25 cellular contexts compared by ENCODE assay signal in genomic region chr1:36879613-36880012, GRCh38.
A peak's percentile ranks its signal among the peaks of the same experiment; 100 is the strongest.
DNase-seq lines count a peak whose midpoint lies in the region; ATAC-seq and TF ChIP-seq lines count a peak whose summit lies in the region.
"Had no signal": no experiment of that assay in that cellular context is flagged by ENCODE, and none has a peak within 500 bp of the region (broad histone marks: within the 10 kb centered on the region; RNA-seq: fewer than 3 reads in every experiment).

No MANE protein-coding gene starts in this region.

- H3K36me3 Mint-ChIP-seq in GM23338 (ENCODE audit: low read depth) (no peaks in the 10 kb centered on the region), progenitor cell of endocrine pancreas (ENCODE audit: insufficient read depth) (no peaks in the 10 kb centered on the region)
- H3K36me3 Mint-ChIP-seq: memory B cell had no signal

- H3K9me3 ChIP-seq in SK-N-SH, result no peaks in the 10 kb centered on the region
- H3K9me3 ChIP-seq: gastrocnemius medialis, prostate gland, transverse colon had no signal

- H3K27ac Mint-ChIP-seq in GM23338 (0 out of 2 replicates have a peak overlapping the region, but pooled peaks have one; percentile 22), progenitor cell of endocrine pancreas (no peak overlapping the region)
- H3K27ac Mint-ChIP-seq: activated T-cell treated with anti-CD3 and anti-CD28 coated beads, Interleukin-2, amount 50 U/mL, for 24 hours; memory B cell; T-helper 17 cell had no signal

- H3K4me1 ChIP-seq in SK-N-SH (ENCODE audit: control insufficient read depth in 1 of 2, insufficient read depth in 2 of 2, low read depth in 1 of 2, low read length in 1 of 2) (peaks cover 0 to 16% of the 10 kb centered on the region in 2 experiments; a peak in 1 of 4 replicates), GM23338 (ENCODE audit: insufficient read depth) (no peaks in the 10 kb centered on the region)
- H3K4me1 ChIP-seq: gastrocnemius medialis, prostate gland, transverse colon had no signal

- no peaks in the 10 kb centered on the region for H3K27me3 ChIP-seq in SK-N-SH (ENCODE audit: insufficient read depth)
- H3K27me3 ChIP-seq in GM23338 (ENCODE audit: insufficient read depth), result no peaks in the 10 kb centered on the region
- H3K27me3 ChIP-seq: transverse colon had no signal

- no peaks in the 10 kb centered on the region for H3K79me2 ChIP-seq in SK-N-SH (ENCODE audit: insufficient read depth)
- no peaks in the 10 kb centered on the region for H3K79me2 ChIP-seq in GM23338 (replicated peaks; ENCODE audit: insufficient read depth)

- H3K4me2 ChIP-seq in SK-N-SH, result no peak overlapping the region
- H3K4me2 ChIP-seq in GM23338, result no peak overlapping the region

- H3K36me3 ChIP-seq in SK-N-SH (replicated peaks in 1 of 2; ENCODE audit: control insufficient read depth in 1 of 2, insufficient read depth in 2 of 2, low read length in 1 of 2) (no peaks in the 10 kb centered on the region), GM23338 (ENCODE audit: insufficient read depth) (no peaks in the 10 kb centered on the region)
- H3K36me3 ChIP-seq: gastrocnemius medialis, prostate gland, transverse colon had no signal

- H4K20me1 ChIP-seq in SK-N-SH (ENCODE audit: insufficient read depth) (no peaks in the 10 kb centered on the region), GM23338 (replicated peaks; ENCODE audit: insufficient read depth) (no peaks in the 10 kb centered on the region)

- DNase-seq in SK-N-SH, result peak; percentile 4
- DNase-seq in GM23338 (ENCODE audit: low spot score), result no peak
- peak; percentile 30 for DNase-seq in left lobe of liver (ENCODE audit: low spot score)
- peak; percentile 3 for DNase-seq in progenitor cell of endocrine pancreas (ENCODE audit: low spot score, unreplicated experiment)
- DNase-seq in stimulated activated naive CD4-positive, alpha-beta T cell treated with Interleukin-2 at 50 U/mL for 16 hours (lab: John Stamatoyannopoulos, UW), result no peak
- no peak for DNase-seq in occipital lobe (lab: John Stamatoyannopoulos, UW)
- DNase-seq: activated CD4-positive, alpha-beta T cell treated with anti-CD3 and anti-CD28 coated beads, Interleukin-2, amount 50 U/mL, for 48 hours; activated T-cell treated with anti-CD3 and anti-CD28 coated beads, Interleukin-2, amount 50 U/mL, for 24 hours; C1 segment of cervical spinal cord; gastrocnemius medialis; Karpas-422; kidney glomerular epithelial cell; NCI-H1436; NCI-H226; NCI-H69; stimulated activated CD4-positive, alpha-beta T cell treated with anti-CD3 and anti-CD28 coated beads, Interleukin-4, amount 100 ng/mL, for 24 hours; T-helper 17 cell; transverse colon had no signal

- ATAC-seq in SK-N-SH treated with all-trans-retinoic acid at 6 μM for 48 hours (no peak), GM23338 (no peak), left lobe of liver (no peak), HG03432 (IDR thresholded peaks at IDR 0.05; ENCODE audit: unreplicated experiment) (no peak)
- ATAC-seq: gastrocnemius medialis, Right ventricle myocardium inferior, T-helper 17 cell had no signal

- 36% methylated on average over 6 of the region's 6 CpGs for WGBS in SK-N-SH (ENCODE audit: low lambda C conversion rate)

- H3K27me3 Mint-ChIP-seq in GM23338 (ENCODE audit: insufficient read depth, low read depth, poor library complexity) (peaks cover 11% of the 10 kb centered on the region), progenitor cell of endocrine pancreas (peaks cover 14% of the 10 kb centered on the region)

- H3K4me1 Mint-ChIP-seq in GM23338 (no peaks in the 10 kb centered on the region), progenitor cell of endocrine pancreas (ENCODE audit: low read depth) (no peaks in the 10 kb centered on the region)
- H3K4me1 Mint-ChIP-seq: central memory CD8-positive, alpha-beta T cell; T-helper 17 cell had no signal

- no peak overlapping the region for H3K27ac ChIP-seq in SK-N-SH (ENCODE audit: low read depth in 2 of 2, low read length in 1 of 2)
- no peak overlapping the region for H3K27ac ChIP-seq in GM23338 (ENCODE audit: low read depth)
- H3K27ac ChIP-seq: 22Rv1, gastrocnemius medialis, prostate gland, transverse colon had no signal

- no peak overlapping the region for H3K9ac ChIP-seq in SK-N-SH

- TF ChIP-seq RAD21 in SK-N-SH (IDR thresholded peaks at IDR 0.05; ENCODE audit: low read length), result no peak

- POLR2A ChIA-PET in SK-N-SH (lab: Yijun Ruan, JAX), result no interaction called here

- no peaks in the 10 kb centered on the region for H3K9me2 ChIP-seq in SK-N-SH
- H3K9me2 ChIP-seq in GM23338 (ENCODE audit: insufficient read depth), result no peaks in the 10 kb centered on the region; the same call in 1 of the 2 replicates

- CTCF ChIA-PET in SK-N-SH (lab: Yijun Ruan, JAX), result interaction anchor here (1.0 to 3.0 kb wide), 4 partner anchors 15 to 375 kb away, joined by 3 to 16 read pairs (median 9); no protein-coding TSS in a partner anchor

- TF ChIP-seq CTCF in SK-N-SH (IDR thresholded peaks at IDR 0.05) (no peak), GM23338 (conservative IDR thresholded peaks at IDR 0.05; ENCODE audit: low read depth in 2 of 2) (no peak), progenitor cell of endocrine pancreas (IDR thresholded peaks at IDR 0.05; ENCODE audit: unreplicated experiment) (no peak)

- no peaks in the 10 kb centered on the region for H3F3A ChIP-seq in SK-N-SH (replicated peaks; ENCODE audit: insufficient read depth)
- H3F3A ChIP-seq in GM23338 (replicated peaks; ENCODE audit: low read depth), result no peaks in the 10 kb centered on the region

- no peak overlapping the region for H3K4me3 Mint-ChIP-seq in GM23338
- H3K4me3 Mint-ChIP-seq in progenitor cell of endocrine pancreas (ENCODE audit: low read depth), result no peak overlapping the region
- H3K4me3 Mint-ChIP-seq: activated T-cell treated with anti-CD3 and anti-CD28 coated beads, Interleukin-2, amount 50 U/mL, for 24 hours; central memory CD8-positive, alpha-beta T cell; memory B cell; T-helper 17 cell had no signal

- H3K9me3 Mint-ChIP-seq in GM23338 (no peaks in the 10 kb centered on the region), progenitor cell of endocrine pancreas (ENCODE audit: low read depth) (no peaks in the 10 kb centered on the region)
- H3K9me3 Mint-ChIP-seq: activated T-cell treated with anti-CD3 and anti-CD28 coated beads, Interleukin-2, amount 50 U/mL, for 24 hours; central memory CD8-positive, alpha-beta T cell; memory B cell had no signal

- H3K4me3 ChIP-seq in SK-N-SH (ENCODE audit: low read depth in 2 of 2, low read length in 1 of 2) (no peak overlapping the region), GM23338 (no peak overlapping the region)
- H3K4me3 ChIP-seq: gastrocnemius medialis, prostate gland, transverse colon had no signal

- no peak for TF ChIP-seq EP300 in SK-N-SH (IDR thresholded peaks at IDR 0.05; ENCODE audit: borderline replicate concordance in 1 of 2, low read depth in 1 of 2, low read length in 1 of 2)

- H2AFZ ChIP-seq in SK-N-SH (ENCODE audit: low read depth) (no peak overlapping the region), GM23338 (no peak overlapping the region)

TF ChIP-seq in SK-N-SH, 30 proteins besides CTCF, POLR2A, EP300 and RAD21 (continues in another document):
- TF ChIP-seq CHD2 (IDR thresholded peaks at IDR 0.05; ENCODE audit: low read length, partially characterized antibody), result no peak
- TF ChIP-seq MEF2A (IDR thresholded peaks at IDR 0.05; ENCODE audit: borderline replicate concordance, low read depth), result no peak
- TF ChIP-seq USF2 (IDR thresholded peaks at IDR 0.05; ENCODE audit: borderline replicate concordance, low read depth, low read length), result no peak

TF ChIP-seq in SK-N-SH treated with all-trans-retinoic acid at 6 μM for 48 hours, 23 proteins besides CTCF, POLR2A, EP300 and RAD21 (continues in another document):
- no peak for TF ChIP-seq ZNF565 (CRISPR knock-in tag; conservative IDR thresholded peaks at IDR 0.05; ENCODE audit: low read depth)

TF ChIP-seq in GM23338, 12 proteins besides CTCF, POLR2A, EP300 and RAD21:
- TF ChIP-seq NANOG (IDR thresholded peaks at IDR 0.05; ENCODE audit: borderline replicate concordance), result no peak
- TF ChIP-seq POLR2AphosphoS5 (IDR thresholded peaks at IDR 0.05; ENCODE audit: low read depth), result no peak
- TF ChIP-seq EZH2phosphoT487 (IDR thresholded peaks at IDR 0.05; ENCODE audit: unreplicated experiment), result no peak
- TF ChIP-seq STAT1 (IDR thresholded peaks at IDR 0.05; ENCODE audit: unreplicated experiment), result no peak
- TF ChIP-seq CREB1 (CRISPR knock-in tag; IDR thresholded peaks at IDR 0.05; ENCODE audit: low read depth), result no peak

Comparison
In these comparisons a context has a peak if more than half of its experiments do, and no peak if none do; other contexts are left out.
1. DNase-seq: peak in SK-N-SH (single experiment), left lobe of liver (single experiment) and progenitor cell of endocrine pancreas (single experiment); none in GM23338 (single experiment), stimulated activated naive CD4-positive, alpha-beta T cell treated with Interleukin-2 at 50 U/mL for 16 hours (single experiment) and occipital lobe (single experiment).